ENCODE assay signal across 8 cellular contexts in genomic region chr2:98702127-98702802, GRCh38. TPM values are rescaled to one million over a fixed set of nuclear protein-coding genes. Genes with fewer than 3 reads are reported as not detected.
A peak's percentile ranks its signal among the peaks of the same experiment; 100 is the strongest.
DNase-seq lines count a peak whose midpoint lies in the region; ATAC-seq and TF ChIP-seq lines count a peak whose summit lies in the region.

No MANE protein-coding gene starts in this region.

- no peak overlapping the region for H3K27ac ChIP-seq in H9 (ENCODE audit: insufficient read length, low read depth, low read length)
- peak overlapping the region; percentile 58 to 84 (median 71) for H3K27ac ChIP-seq in gastrocnemius medialis

- H3K27ac Mint-ChIP-seq in H9 (peak overlapping the region in 2 of 3 experiments; percentile 26 to 92; a peak in 3 of 7 replicates), immature natural killer cell (peak overlapping the region; percentile 5 to 83 (median 74))
- peak overlapping the region; percentile 76 for H3K27ac Mint-ChIP-seq in activated CD8-positive, alpha-beta T cell treated with anti-CD3 and anti-CD28 coated beads, Interleukin-2, amount 10 ng/mL, durations not matched to agents 7 days and 5 days

- H3K36me3 Mint-ChIP-seq in H9 (ENCODE audit: insufficient read depth in 1 of 3, low read depth in 3 of 3) (no peaks in the 10 kb centered on the region; a peak in 1 of 7 replicates), immature natural killer cell (peaks cover 0 to 6% (median 0%) of the 10 kb centered on the region in 3 donors)
- H3K36me3 Mint-ChIP-seq in activated CD8-positive, alpha-beta T cell treated with anti-CD3 and anti-CD28 coated beads, Interleukin-2, amount 10 ng/mL, durations not matched to agents 7 days and 5 days (ENCODE audit: low read depth), result peaks cover 28% of the 10 kb centered on the region

- H2BK120ac ChIP-seq in H9 (ENCODE audit: low read depth, low read length, poor library complexity, severe bottlenecking), result no peak overlapping the region

- H3K27me3 Mint-ChIP-seq in H9 (ENCODE audit: low read depth), result no peaks in the 10 kb centered on the region; the same call in 1 of the 2 replicates
- H3K27me3 Mint-ChIP-seq in activated CD8-positive, alpha-beta T cell treated with anti-CD3 and anti-CD28 coated beads, Interleukin-2, amount 10 ng/mL, durations not matched to agents 7 days and 5 days (ENCODE audit: low read depth), result no peaks in the 10 kb centered on the region
- H3K27me3 Mint-ChIP-seq in immature natural killer cell (ENCODE audit: low read depth in 3 of 3), result no peaks in the 10 kb centered on the region

- no peak for TF ChIP-seq POLR2A in gastrocnemius medialis (IDR thresholded peaks at IDR 0.05)

- no peak overlapping the region for H4K91ac ChIP-seq in H9 (ENCODE audit: insufficient read length, low read depth, low read length)

- H3K36me3 ChIP-seq in gastrocnemius medialis, result no peaks in the 10 kb centered on the region

- H4K8ac ChIP-seq in H9 (replicated peaks; ENCODE audit: insufficient read length, low read depth, low read length), result no peak overlapping the region

- H2BK12ac ChIP-seq in H9 (ENCODE audit: insufficient read length, low read depth, low read length), result no peak overlapping the region

- no peaks in the 10 kb centered on the region for H3K23me2 ChIP-seq in H9 (ENCODE audit: insufficient read length, low read depth, low read length, poor library complexity, severe bottlenecking)

- no peaks in the 10 kb centered on the region for H3K4me1 Mint-ChIP-seq in H9
- H3K4me1 Mint-ChIP-seq in activated CD8-positive, alpha-beta T cell treated with anti-CD3 and anti-CD28 coated beads, Interleukin-2, amount 10 ng/mL, durations not matched to agents 7 days and 5 days (ENCODE audit: low read depth), result peaks cover 51% of the 10 kb centered on the region
- H3K4me1 Mint-ChIP-seq in immature natural killer cell, result peaks cover 52 to 64% of the 10 kb centered on the region in 2 donors

- no peak overlapping the region for H3K4me3 Mint-ChIP-seq in H9
- H3K4me3 Mint-ChIP-seq in activated CD8-positive, alpha-beta T cell treated with anti-CD3 and anti-CD28 coated beads, Interleukin-2, amount 10 ng/mL, durations not matched to agents 7 days and 5 days, result peak overlapping the region; percentile 20
- peak overlapping the region in 1 of 5 donors; percentile 5 for H3K4me3 Mint-ChIP-seq in immature natural killer cell

- H3K9me3 ChIP-seq in H9 (ENCODE audit: control insufficient read depth, low read depth, low read length), result no peaks in the 10 kb centered on the region
- no peaks in the 10 kb centered on the region for H3K9me3 ChIP-seq in gastrocnemius medialis

- CTCF ChIA-PET in activated CD8-positive, alpha-beta T cell treated with anti-CD3 and anti-CD28 coated beads, Interleukin-2, amount 10 ng/mL, durations not matched to agents 7 days and 5 days (lab: Charles Lee), result interaction anchor here (0.8 to 1.5 kb wide), 7 partner anchors 9 to 69 kb away, joined by 3 to 6 read pairs (median 3); no protein-coding TSS in a partner anchor

- no peak for DNase-seq in H9
- DNase-seq in activated CD8-positive, alpha-beta T cell treated with anti-CD3 and anti-CD28 coated beads, Interleukin-2, amount 10 ng/mL, durations not matched to agents 7 days and 5 days, result no peak
- no peak for DNase-seq in immature natural killer cell
- peak in 1 of 2 donors; percentile 66 for DNase-seq in gastrocnemius medialis
- no peak for DNase-seq in 8988T
- no peak for DNase-seq in amniotic stem cell (lab: John Stamatoyannopoulos, UW)
- no peak for DNase-seq in NK-92 treated with Interleukin-12 subunit alpha and Interleukin-12 subunit beta, amount 100 ng/mL, for 24 hours (lab: John Stamatoyannopoulos, UW)

- H3K4ac ChIP-seq in H9 (ENCODE audit: low read depth, low read length), result no peak overlapping the region

- H3K79me2 ChIP-seq in H9 (ENCODE audit: insufficient read depth, low read length), result no peaks in the 10 kb centered on the region

- no peak overlapping the region for H3K9ac ChIP-seq in H9 (ENCODE audit: extremely low read depth, insufficient read length, low read length)

- no peak overlapping the region for H2BK15ac ChIP-seq in H9 (ENCODE audit: low read depth, low read length)

- no peak overlapping the region for H3K4me3 ChIP-seq in gastrocnemius medialis

- H2BK5ac ChIP-seq in H9 (ENCODE audit: insufficient read length, low read length), result no peak overlapping the region

- peak overlapping the region; percentile 68; the same call in 1 of the 2 replicates for H3K14ac ChIP-seq in H9 (ENCODE audit: insufficient read depth, low read length)

- H4K20me1 ChIP-seq in H9 (ENCODE audit: control insufficient read depth, insufficient read depth, insufficient read length), result no peaks in the 10 kb centered on the region

- H3K23ac ChIP-seq in H9 (ENCODE audit: insufficient read length, low read depth, low read length), result no peak overlapping the region

- H3K18ac ChIP-seq in H9 (ENCODE audit: insufficient read length, low read depth, low read length), result no peak overlapping the region

- intact Hi-C loops in gastrocnemius medialis (cut with DNase I; ENCODE audit: low total_unique reads), result no loop called here

- ATAC-seq in activated CD8-positive, alpha-beta T cell treated with anti-CD3 and anti-CD28 coated beads, Interleukin-2, amount 10 ng/mL, durations not matched to agents 7 days and 5 days, result peak; percentile 45
- ATAC-seq in gastrocnemius medialis (peak; percentile 65 to 73), HG02884 (IDR thresholded peaks at IDR 0.05; ENCODE audit: unreplicated experiment) (no peak)

- no CpG with 5 or more reads among the region's 8 CpGs for WGBS in H9 (ENCODE audit: extremely low coverage, insufficient read length, low lambda C conversion rate)

- H2BK20ac ChIP-seq in H9 (ENCODE audit: low read depth, low read length, poor library complexity, severe bottlenecking), result no peak overlapping the region

- H2AFZ ChIP-seq in H9 (ENCODE audit: low read length), result no peak overlapping the region

- H3T11ph ChIP-seq in H9 (ENCODE audit: low read length), result no peak overlapping the region

- no peak overlapping the region for H3K56ac ChIP-seq in H9 (ENCODE audit: insufficient read length, low read depth, low read length)

- H3K4me1 ChIP-seq in H9 (ENCODE audit: insufficient read depth, low read length) (no peaks in the 10 kb centered on the region), gastrocnemius medialis (peaks cover 31 to 35% of the 10 kb centered on the region in 2 donors)

- H3K9me3 Mint-ChIP-seq in H9, result no peaks in the 10 kb centered on the region
- H3K9me3 Mint-ChIP-seq in activated CD8-positive, alpha-beta T cell treated with anti-CD3 and anti-CD28 coated beads, Interleukin-2, amount 10 ng/mL, durations not matched to agents 7 days and 5 days (ENCODE audit: insufficient read depth), result no peaks in the 10 kb centered on the region
- H3K9me3 Mint-ChIP-seq in immature natural killer cell, result no peaks in the 10 kb centered on the region

- H3K27me3 ChIP-seq in H9 (ENCODE audit: insufficient read depth, low read length) (no peaks in the 10 kb centered on the region), gastrocnemius medialis (no peaks in the 10 kb centered on the region)

- TF ChIP-seq CTCF in H9 (conservative IDR thresholded peaks at IDR 0.05), result no peak
- TF ChIP-seq CTCF in gastrocnemius medialis (IDR thresholded peaks at IDR 0.05 in 4 of 5, conservative IDR thresholded peaks at IDR 0.05 in 1 of 5), result no peak

- POLR2A ChIA-PET in activated CD8-positive, alpha-beta T cell treated with anti-CD3 and anti-CD28 coated beads, Interleukin-2, amount 10 ng/mL, durations not matched to agents 7 days and 5 days (lab: Charles Lee), result interaction anchor here (1.2 to 1.4 kb wide), 2 partner anchors 28 to 43 kb away, joined by 3 to 4 read pairs; partner anchors contain the start of gene MGAT4A

- H4K5ac ChIP-seq in H9 (ENCODE audit: insufficient read length, low read depth, low read length), result no peak overlapping the region

- in situ Hi-C loops in gastrocnemius medialis (cut with MboI; ENCODE audit: low sequenced_read_pairs in 4 of 4), result no loop called here

- H2AK5ac ChIP-seq in H9 (ENCODE audit: insufficient read length, low read length), result no peak overlapping the region

- no peak overlapping the region for H3K4me2 ChIP-seq in H9 (ENCODE audit: insufficient read depth, insufficient read length, low read length)

- no peaks in the 10 kb centered on the region for H3K79me1 ChIP-seq in H9 (ENCODE audit: insufficient read depth, low read depth, low read length, poor library complexity, severe bottlenecking)

RNA-seq across cellular contexts. Expression of gene MGAT4A, which starts 28.7 kb away (rescaled TPM):
- 3.3 and 3.5 TPM in 2 replicates for total RNA-seq in H9 (2021)
- total RNA-seq in activated CD8-positive, alpha-beta T cell treated with anti-CD3 and anti-CD28 coated beads, Interleukin-2, amount 10 ng/mL, durations not matched to agents 7 days and 5 days, result 10 to 100 TPM; 73.4 to 76.2 TPM
- polyA plus RNA-seq in immature natural killer cell, result 100 to 1,000 TPM; 113 to 155 (median 128) TPM
- 10 to 100 TPM in 3 of 4 donors, 1 to 10 TPM in 1; 4.2 to 14.1 (median 12.2) TPM for total RNA-seq in gastrocnemius medialis

Comparison
In these comparisons a context has a peak if more than half of its experiments do, and no peak if none do; other contexts are left out.
1. RNA of gene MGAT4A, which starts 28.7 kb away (total RNA-seq): 73.4 to 76.2 TPM in activated CD8-positive, alpha-beta T cell treated with anti-CD3 and anti-CD28 coated beads, Interleukin-2, amount 10 ng/mL, durations not matched to agents 7 days and 5 days; 4.2 to 14.1 TPM in gastrocnemius medialis and 3.3 to 3.5 TPM in H9; every median in the first group is over 4 times any median in the second.
2. Peak in every context shown above with its lines, with median percentiles within 50 percentile points of each other: H3K27ac Mint-ChIP-seq.